In genomic region chr1:114779722-114780121, GRCh38 we compare ENCODE assay signal across 9 cellular contexts. TPM values are rescaled to one million over a fixed set of nuclear protein-coding genes. Genes with fewer than 3 reads are reported as not detected.
DNase-seq lines count a peak whose midpoint lies in the region; ATAC-seq and TF ChIP-seq lines count a peak whose summit lies in the region.
"Had no signal": no experiment of that assay in that cellular context is flagged by ENCODE, and none has a peak within 500 bp of the region (broad histone marks: within the 10 kb centered on the region; RNA-seq: fewer than 3 reads in every experiment).

No MANE protein-coding gene starts in this region.

- in situ Hi-C loops in HAP-1 (cut with MboI; ENCODE audit: low sequenced_read_pairs), result no loop called here

- no peaks in the 10 kb centered on the region for H3K9me2 ChIP-seq in hepatocyte (replicated peaks; ENCODE audit: insufficient read depth)

- CTCF ChIA-PET in activated CD4-positive, alpha-beta memory T cell treated with anti-CD3 and anti-CD28 coated beads for 36 hours (lab: Charles Lee), result interaction anchor here (1.2 kb wide), 3 partner anchors 63 to 433 kb away, joined by 3 to 4 read pairs (median 4); partner anchors contain the start of gene NRAS

- H3K27ac ChIP-seq in hepatocyte, result peak overlapping the region; percentile 93
- peak overlapping the region in 19 of 21 experiments; percentile 81 to 95 (median 89) for H3K27ac ChIP-seq in skin epidermis

- no peak for DNase-seq in HAP-1 (ENCODE audit: low spot score in 2 of 2)
- no peak for DNase-seq in activated CD4-positive, alpha-beta memory T cell treated with anti-CD3 and anti-CD28 coated beads for 36 hours
- DNase-seq in hepatocyte (ENCODE audit: low spot score), result no peak
- no peak for DNase-seq in stimulated activated CD4-positive, alpha-beta T cell treated with anti-CD3 and anti-CD28 coated beads, Interleukin-1b, Interleukin-23, amount 100 ng/mL, for 48 hours
- no peak for DNase-seq in Kasumi-1 (lab: John Stamatoyannopoulos, UW)
- DNase-seq in cortex of kidney (lab: John Stamatoyannopoulos, UW), result no peak
- DNase-seq: stimulated activated CD4-positive, alpha-beta T cell treated with anti-CD3 and anti-CD28 coated beads, Interleukin-4, amount 100 ng/mL, for 1 hour had no signal

- peak overlapping the region; percentile 69 for H3K4me2 ChIP-seq in hepatocyte

- H3K36me3 Mint-ChIP-seq in activated CD4-positive, alpha-beta memory T cell treated with anti-CD3 and anti-CD28 coated beads for 36 hours, result peaks cover 29% of the 10 kb centered on the region

- peaks cover 26% of the 10 kb centered on the region for H3K36me3 ChIP-seq in HAP-1 (replicated peaks)
- H3K36me3 ChIP-seq in hepatocyte (replicated peaks; ENCODE audit: insufficient read depth, low read depth), result no peaks in the 10 kb centered on the region

- H3K27ac Mint-ChIP-seq in activated CD4-positive, alpha-beta memory T cell treated with anti-CD3 and anti-CD28 coated beads for 36 hours, result peak overlapping the region; percentile 100

- ATAC-seq in GM18517 (IDR thresholded peaks at IDR 0.05; ENCODE audit: unreplicated experiment), result no peak

- peak overlapping the region; percentile 92 for H3K4me3 ChIP-seq in HAP-1
- H3K4me3 ChIP-seq in hepatocyte, result peak overlapping the region; percentile 70
- peak overlapping the region; percentile 64 to 94 (median 72) for H3K4me3 ChIP-seq in skin epidermis

- peaks cover 23% of the 10 kb centered on the region for H3K4me1 Mint-ChIP-seq in activated CD4-positive, alpha-beta memory T cell treated with anti-CD3 and anti-CD28 coated beads for 36 hours (ENCODE audit: low read depth)

- H3K4me3 Mint-ChIP-seq in activated CD4-positive, alpha-beta memory T cell treated with anti-CD3 and anti-CD28 coated beads for 36 hours, result peak overlapping the region; percentile 100

- no peaks in the 10 kb centered on the region for H3K9me3 ChIP-seq in HAP-1
- H3K9me3 ChIP-seq in hepatocyte (ENCODE audit: low read depth), result no peaks in the 10 kb centered on the region

- no peaks in the 10 kb centered on the region for H3K27me3 Mint-ChIP-seq in activated CD4-positive, alpha-beta memory T cell treated with anti-CD3 and anti-CD28 coated beads for 36 hours

- peaks cover 10% of the 10 kb centered on the region for H3K27me3 ChIP-seq in HAP-1 (ENCODE audit: low read depth)
- H3K27me3 ChIP-seq in hepatocyte, result no peaks in the 10 kb centered on the region

- no peak for TF ChIP-seq CTCF in hepatocyte (IDR thresholded peaks at IDR 0.05; ENCODE audit: poor library complexity)

- no peaks in the 10 kb centered on the region for H3K9me3 Mint-ChIP-seq in activated CD4-positive, alpha-beta memory T cell treated with anti-CD3 and anti-CD28 coated beads for 36 hours

- POLR2A ChIA-PET in activated CD4-positive, alpha-beta memory T cell treated with anti-CD3 and anti-CD28 coated beads for 36 hours (lab: Charles Lee), result interaction anchor here (0.7 to 1.5 kb wide), 2 partner anchors 64 to 319 kb away, joined by 3 to 8 read pairs; no protein-coding TSS in a partner anchor

- H3K79me2 ChIP-seq in hepatocyte, result peaks cover 30% of the 10 kb centered on the region

- peak overlapping the region; percentile 82 for H2AFZ ChIP-seq in hepatocyte

- intact Hi-C loops in activated CD4-positive, alpha-beta memory T cell treated with anti-CD3 and anti-CD28 coated beads for 36 hours (cut with micrococcal nuclease), result loop anchor here (1.0 kb wide), 3 partner anchors 22 to 198 kb away; partner anchors contain the start of genes BCAS2, CSDE1 and NRAS

- no peaks in the 10 kb centered on the region for H4K20me1 ChIP-seq in hepatocyte (ENCODE audit: insufficient read depth, poor library complexity, severe bottlenecking)

- H3K4me1 ChIP-seq in HAP-1 (peaks cover 6% of the 10 kb centered on the region; the same call in 1 of the 2 replicates), hepatocyte (ENCODE audit: insufficient read depth) (peaks cover 11% of the 10 kb centered on the region)

RNA-seq across cellular contexts. Expression of gene SIKE1, which starts 0.8 kb away (rescaled TPM):
- 10 to 100 TPM; 60.4 to 66.7 TPM for total RNA-seq in activated CD4-positive, alpha-beta memory T cell treated with anti-CD3 and anti-CD28 coated beads for 36 hours
- 50.1 and 65.2 TPM in 2 replicates for total RNA-seq in hepatocyte
- polyA plus RNA-seq in hepatocyte, result 31.9 and 40.5 TPM in 2 replicates

RNA-seq across cellular contexts. Expression of gene CSDE1, which starts 21.9 kb away (rescaled TPM):
- total RNA-seq in activated CD4-positive, alpha-beta memory T cell treated with anti-CD3 and anti-CD28 coated beads for 36 hours, result 100 to 1,000 TPM; 452 to 464 TPM
- total RNA-seq in hepatocyte, result 800 and 802 TPM in 2 replicates
- 152 and 161 TPM in 2 replicates for polyA plus RNA-seq in hepatocyte
